Comparison of ENCODE assay signal across 20 cellular contexts in genomic region chr9:117341161-117341560, GRCh38.
DNase-seq lines count a peak whose midpoint lies in the region; ATAC-seq and TF ChIP-seq lines count a peak whose summit lies in the region.
"Had no signal": no experiment of that assay in that cellular context is flagged by ENCODE, and none has a peak within 500 bp of the region (broad histone marks: within the 10 kb centered on the region; RNA-seq: fewer than 3 reads in every experiment).

No MANE protein-coding gene starts in this region.

- H3K27me3 ChIP-seq in CD8-positive, alpha-beta T cell (ENCODE audit: insufficient read depth, low read length), result no peaks in the 10 kb centered on the region
- H3K27me3 ChIP-seq: BE2C, BLaER1 had no signal

- POLR2A ChIA-PET in CD8-positive, alpha-beta T cell (lab: Charles Lee), result no interaction called here

- H3K27me3 Mint-ChIP-seq in activated naive CD4-positive, alpha-beta T cell treated with anti-CD3 and anti-CD28 coated beads, Interleukin-2, amount 10 ng/mL, durations not matched to agents 7 days and 5 days, result no peaks in the 10 kb centered on the region
- H3K27me3 Mint-ChIP-seq in glutamatergic neuron (ENCODE audit: unreplicated experiment), result peaks cover 1% of the 10 kb centered on the region
- no peaks in the 10 kb centered on the region for H3K27me3 Mint-ChIP-seq in CD8-positive, alpha-beta T cell (ENCODE audit: low read depth)
- H3K27me3 Mint-ChIP-seq: CD4-positive, alpha-beta memory T cell; CD4-positive, CD25-positive, alpha-beta regulatory T cell had no signal

- H3K36me3 Mint-ChIP-seq in activated naive CD4-positive, alpha-beta T cell treated with anti-CD3 and anti-CD28 coated beads, Interleukin-2, amount 10 ng/mL, durations not matched to agents 7 days and 5 days, result no peaks in the 10 kb centered on the region
- H3K36me3 Mint-ChIP-seq in activated naive CD4-positive, alpha-beta T cell treated with anti-CD3 and anti-CD28 coated beads, Interleukin-2, amount 50 U/mL, for 72 hours, result no peaks in the 10 kb centered on the region
- no peaks in the 10 kb centered on the region for H3K36me3 Mint-ChIP-seq in glutamatergic neuron (ENCODE audit: unreplicated experiment)
- H3K36me3 Mint-ChIP-seq in CD8-positive, alpha-beta T cell, result no peaks in the 10 kb centered on the region
- H3K36me3 Mint-ChIP-seq: CD14-positive monocyte; CD4-positive, alpha-beta memory T cell; CD4-positive, CD25-positive, alpha-beta regulatory T cell had no signal

- no peaks in the 10 kb centered on the region for H3K4me1 Mint-ChIP-seq in activated naive CD4-positive, alpha-beta T cell treated with anti-CD3 and anti-CD28 coated beads, Interleukin-2, amount 10 ng/mL, durations not matched to agents 7 days and 5 days
- peaks cover 55% of the 10 kb centered on the region for H3K4me1 Mint-ChIP-seq in glutamatergic neuron (ENCODE audit: low read depth, unreplicated experiment)
- H3K4me1 Mint-ChIP-seq in CD8-positive, alpha-beta T cell (ENCODE audit: low read depth), result no peaks in the 10 kb centered on the region
- H3K4me1 Mint-ChIP-seq: CD14-positive monocyte; CD4-positive, alpha-beta memory T cell; CD4-positive, CD25-positive, alpha-beta regulatory T cell had no signal

- TF ChIP-seq CTCF in glutamatergic neuron (IDR thresholded peaks at IDR 0.05; ENCODE audit: partially characterized antibody, unreplicated experiment), result no peak
- TF ChIP-seq CTCF in CD8-positive, alpha-beta T cell (IDR thresholded peaks at IDR 0.05), result no peak

- no peak overlapping the region for H3K4me3 Mint-ChIP-seq in activated naive CD4-positive, alpha-beta T cell treated with anti-CD3 and anti-CD28 coated beads, Interleukin-2, amount 10 ng/mL, durations not matched to agents 7 days and 5 days
- H3K4me3 Mint-ChIP-seq in glutamatergic neuron (ENCODE audit: unreplicated experiment), result peak overlapping the region; percentile 3
- no peak overlapping the region for H3K4me3 Mint-ChIP-seq in CD8-positive, alpha-beta T cell
- H3K4me3 Mint-ChIP-seq: CD14-positive monocyte; CD4-positive, alpha-beta memory T cell; CD4-positive, CD25-positive, alpha-beta regulatory T cell had no signal

- H3K4me3 ChIP-seq in CD8-positive, alpha-beta T cell (ENCODE audit: low read depth, low read length), result no peak overlapping the region
- H3K4me3 ChIP-seq: BLaER1, GM12878 had no signal

- peaks cover 3% of the 10 kb centered on the region for H3K9me3 Mint-ChIP-seq in activated naive CD4-positive, alpha-beta T cell treated with anti-CD3 and anti-CD28 coated beads, Interleukin-2, amount 10 ng/mL, durations not matched to agents 7 days and 5 days
- peaks cover 16 to 20% of the 10 kb centered on the region in 2 donors for H3K9me3 Mint-ChIP-seq in activated naive CD4-positive, alpha-beta T cell treated with anti-CD3 and anti-CD28 coated beads, Interleukin-2, amount 50 U/mL, for 72 hours
- H3K9me3 Mint-ChIP-seq in glutamatergic neuron (ENCODE audit: unreplicated experiment), result no peaks in the 10 kb centered on the region
- H3K9me3 Mint-ChIP-seq in CD8-positive, alpha-beta T cell, result no peaks in the 10 kb centered on the region

- CTCF ChIA-PET in activated naive CD4-positive, alpha-beta T cell treated with anti-CD3 and anti-CD28 coated beads, Interleukin-2, amount 10 ng/mL, durations not matched to agents 7 days and 5 days (lab: Charles Lee), result no interaction called here
- CTCF ChIA-PET in CD8-positive, alpha-beta T cell (lab: Charles Lee), result no interaction called here

- H3K4me1 ChIP-seq in CD8-positive, alpha-beta T cell (ENCODE audit: insufficient read depth, low read length), result no peaks in the 10 kb centered on the region
- H3K4me1 ChIP-seq: BLaER1, Caco-2 had no signal

- H3K36me3 ChIP-seq in CD8-positive, alpha-beta T cell (ENCODE audit: insufficient read depth, low read length), result no peaks in the 10 kb centered on the region
- H3K36me3 ChIP-seq: BLaER1 had no signal

- ATAC-seq in activated naive CD4-positive, alpha-beta T cell treated with anti-CD3 and anti-CD28 coated beads, Interleukin-2, amount 50 U/mL, for 72 hours, result no peak
- no peak for ATAC-seq in CD8-positive, alpha-beta T cell
- no peak for ATAC-seq in GM21360 (IDR thresholded peaks at IDR 0.05; ENCODE audit: unreplicated experiment)
- ATAC-seq: GM12878 had no signal

- intact Hi-C loops in CD8-positive, alpha-beta T cell (cut with DNase I, micrococcal nuclease), result no loop called here

- peak; percentile 34 for DNase-seq in NCI-H1694 treated with DMSO at 0.1 percent for 48 hours (lab: John Stamatoyannopoulos, UW)
- no peak for DNase-seq in NCI-H1694 (lab: John Stamatoyannopoulos, UW)
- DNase-seq in activated naive CD4-positive, alpha-beta T cell treated with anti-CD3 and anti-CD28 coated beads, Interleukin-2, amount 10 ng/mL, durations not matched to agents 7 days and 5 days, result no peak
- no peak for DNase-seq in activated naive CD4-positive, alpha-beta T cell treated with anti-CD3 and anti-CD28 coated beads, Interleukin-2, amount 50 U/mL, for 72 hours (ENCODE audit: low spot score in 2 of 2)
- DNase-seq in cerebellar cortex (ENCODE audit: low spot score), result peak; percentile 52
- DNase-seq in glutamatergic neuron, result no peak
- DNase-seq in CD8-positive, alpha-beta T cell, result no peak
- DNase-seq: ACHN; BE2C; Caco-2; Calu3; CD4-positive, alpha-beta memory T cell; CD4-positive, CD25-positive, alpha-beta regulatory T cell; DMS79 treated with DMSO at 0.1 percent for 48 hours; GDM1 had no signal

- H3K9me3 ChIP-seq in CD8-positive, alpha-beta T cell (ENCODE audit: low read length), result no peaks in the 10 kb centered on the region
- H3K9me3 ChIP-seq: BE2C, BLaER1, Caco-2 had no signal

- no peak overlapping the region for H3K27ac ChIP-seq in CD8-positive, alpha-beta T cell (ENCODE audit: low read depth, low read length)
- H3K27ac ChIP-seq: 22Rv1, BLaER1 had no signal

- peak overlapping the region; percentile 59 for H3K27ac Mint-ChIP-seq in activated naive CD4-positive, alpha-beta T cell treated with anti-CD3 and anti-CD28 coated beads, Interleukin-2, amount 10 ng/mL, durations not matched to agents 7 days and 5 days
- no peak overlapping the region for H3K27ac Mint-ChIP-seq in activated naive CD4-positive, alpha-beta T cell treated with anti-CD3 and anti-CD28 coated beads, Interleukin-2, amount 50 U/mL, for 72 hours
- peak overlapping the region; percentile 25 for H3K27ac Mint-ChIP-seq in glutamatergic neuron (ENCODE audit: unreplicated experiment)
- no peak overlapping the region for H3K27ac Mint-ChIP-seq in CD8-positive, alpha-beta T cell
- H3K27ac Mint-ChIP-seq: CD14-positive monocyte; CD4-positive, alpha-beta memory T cell; CD4-positive, CD25-positive, alpha-beta regulatory T cell had no signal

Comparison
In these comparisons a context has a peak if more than half of its experiments do, and no peak if none do; other contexts are left out.
1. DNase-seq: peak in NCI-H1694 treated with DMSO at 0.1 percent for 48 hours (single experiment) and cerebellar cortex (single experiment); none in NCI-H1694 (single experiment), activated naive CD4-positive, alpha-beta T cell treated with anti-CD3 and anti-CD28 coated beads, Interleukin-2, amount 10 ng/mL, durations not matched to agents 7 days and 5 days (single experiment), activated naive CD4-positive, alpha-beta T cell treated with anti-CD3 and anti-CD28 coated beads, Interleukin-2, amount 50 U/mL, for 72 hours (0 of 2), glutamatergic neuron (single experiment) and CD8-positive, alpha-beta T cell (0 of 7).
2. H3K27ac Mint-ChIP-seq: peak in activated naive CD4-positive, alpha-beta T cell treated with anti-CD3 and anti-CD28 coated beads, Interleukin-2, amount 10 ng/mL, durations not matched to agents 7 days and 5 days (single experiment) and glutamatergic neuron (single experiment); none in activated naive CD4-positive, alpha-beta T cell treated with anti-CD3 and anti-CD28 coated beads, Interleukin-2, amount 50 U/mL, for 72 hours (0 of 2) and CD8-positive, alpha-beta T cell (single experiment).